In genomic region chr20:3408251-3408637, GRCh38 we compare ENCODE assay signal across 8 cellular contexts. TPM values are rescaled to one million over a fixed set of nuclear protein-coding genes. Genes with fewer than 3 reads are reported as not detected.
A peak's percentile ranks its signal among the peaks of the same experiment; 100 is the strongest.
DNase-seq lines count a peak whose midpoint lies in the region; ATAC-seq, FAIRE-seq and TF ChIP-seq lines count a peak whose summit lies in the region.

No MANE protein-coding gene starts in this region.

- TF ChIP-seq EP300 in HepG2 (IDR thresholded peaks at IDR 0.05; ENCODE audit: low read depth in 2 of 2, low read length in 2 of 2) (no peak), HepG2 (CRISPR knock-in tag; IDR thresholded peaks at IDR 0.05; ENCODE audit: borderline replicate concordance) (no peak)

- no TSS peak for BruUV-seq in HepG2 (replicated peaks; lab: Mats Ljungman, UMichigan)

- H3K36me3 Mint-ChIP-seq in activated CD4-positive, alpha-beta T cell treated with anti-CD3 and anti-CD28 coated beads for 36 hours (ENCODE audit: low read depth) = no peaks in the 10 kb centered on the region

- CTCF ChIA-PET in activated CD4-positive, alpha-beta T cell treated with anti-CD3 and anti-CD28 coated beads for 36 hours (lab: Charles Lee) = interaction anchor here (1.2 to 2.0 kb wide), 2 partner anchors 12 to 60 kb away, joined by 4 to 8 read pairs; no protein-coding TSS in a partner anchor
- CTCF ChIA-PET in HepG2 (lab: Yijun Ruan, JAX; ENCODE audit: low intra/inter-chr PET ratio, low total read pairs) = no interaction called here

- peak overlapping the region; percentile 83 for H3K4me3 Mint-ChIP-seq in activated CD4-positive, alpha-beta T cell treated with anti-CD3 and anti-CD28 coated beads for 36 hours

- H3K4me2 ChIP-seq in HepG2 (ENCODE audit: low read depth, low read length) = peak overlapping the region; percentile 98

- TF ChIP-seq CTCF in HepG2 (CRISPR knock-in tag; IDR thresholded peaks at IDR 0.05) (no peak), thoracic aorta (IDR thresholded peaks at IDR 0.05) (no peak)

- peak overlapping the region; percentile 87 for H3K27ac ChIP-seq in angular gyrus (ENCODE audit: low read depth, low read length)
- H3K27ac ChIP-seq in HepG2 (ENCODE audit: extremely low read length, insufficient read depth, low read length) = peak overlapping the region; percentile 67
- H3K27ac ChIP-seq in thoracic aorta = peak overlapping the region; percentile 83 to 87

- no peak for DNase-seq in activated CD4-positive, alpha-beta T cell treated with anti-CD3 and anti-CD28 coated beads for 36 hours
- DNase-seq in activated CD4-positive, alpha-beta T cell treated with anti-CD3 and anti-CD28 coated beads for 48 hours = no peak
- DNase-seq in HepG2 (ENCODE audit: low spot score) (no peak), thoracic aorta (ENCODE audit: low spot score) (no peak), HT-29 (ENCODE audit: low spot score) (no peak), globus pallidus (ENCODE audit: low spot score) (no peak)

- peaks cover 3% of the 10 kb centered on the region for H3K27me3 Mint-ChIP-seq in activated CD4-positive, alpha-beta T cell treated with anti-CD3 and anti-CD28 coated beads for 36 hours

- POLR2A ChIA-PET in activated CD4-positive, alpha-beta T cell treated with anti-CD3 and anti-CD28 coated beads for 36 hours (lab: Charles Lee) = interaction anchor here (1.2 kb wide), 1 partner anchor 359 kb away, joined by 6 read pairs; the partner anchor contains the start of gene ADISSP
- POLR2A ChIA-PET in HepG2 (lab: Yijun Ruan, JAX) = interaction anchor here (0.9 to 3.6 kb wide), 13 partner anchors 9 to 410 kb away, joined by 3 to 34 read pairs (median 3); partner anchors contain the start of genes ATRN and SPEF1

- peaks cover 48% of the 10 kb centered on the region for H3K4me1 ChIP-seq in HepG2 (ENCODE audit: insufficient read depth, low read length)
- H3K4me1 ChIP-seq in thoracic aorta (ENCODE audit: control insufficient read depth in 1 of 2, low read depth in 2 of 2) = peaks cover 3 to 18% of the 10 kb centered on the region in 2 donors

- FAIRE-seq in HepG2 (lab: Jason Lieb, UNC) = no peak

- 3% methylated on average over 7 of the region's 7 CpGs for WGBS in HepG2 (ENCODE audit: low lambda C conversion rate)

- no peak for ATAC-seq in activated CD4-positive, alpha-beta T cell treated with anti-CD3 and anti-CD28 coated beads for 36 hours
- ATAC-seq in HepG2 (no peak), thoracic aorta (ENCODE audit: insufficient number of reproducible peaks, low FRiP score, low read depth) (no peak), HG03469 (IDR thresholded peaks at IDR 0.05; ENCODE audit: unreplicated experiment) (no peak)

- no peaks in the 10 kb centered on the region for H3K36me3 ChIP-seq in HepG2 (replicated peaks in 1 of 2; ENCODE audit: control insufficient read depth in 1 of 2, insufficient read depth in 2 of 2, low read length in 2 of 2)
- no peaks in the 10 kb centered on the region for H3K36me3 ChIP-seq in thoracic aorta

- H3K4me1 Mint-ChIP-seq in activated CD4-positive, alpha-beta T cell treated with anti-CD3 and anti-CD28 coated beads for 36 hours = peaks cover 32% of the 10 kb centered on the region

- peaks cover 36% of the 10 kb centered on the region for H3K79me2 ChIP-seq in HepG2 (ENCODE audit: insufficient read depth, low read length)

- peak overlapping the region; percentile 92 for H2AFZ ChIP-seq in HepG2 (ENCODE audit: low read length)

- peak overlapping the region; percentile 88 for H3K27ac Mint-ChIP-seq in activated CD4-positive, alpha-beta T cell treated with anti-CD3 and anti-CD28 coated beads for 36 hours

- H4K20me1 ChIP-seq in HepG2 (ENCODE audit: insufficient read depth, low read length) = peaks cover 15% of the 10 kb centered on the region

- TF ChIP-seq POLR2A in HepG2 (IDR thresholded peaks at IDR 0.05; ENCODE audit: insufficient read depth in 1 of 2, low read depth in 2 of 2, low read length in 2 of 2) = no peak

- intact Hi-C loops in activated CD4-positive, alpha-beta T cell treated with anti-CD3 and anti-CD28 coated beads for 36 hours (cut with DNase I, micrococcal nuclease) = loop anchor here (1.0 to 10.0 kb wide), 11 partner anchors 12 to 1943 kb away; partner anchors contain the start of genes ATRN (in 1 of the 2), DDRGK1 (in 1 of the 2), FASTKD5 (in 1 of the 2) and LZTS3 (in 1 of the 2)
- intact Hi-C loops in HepG2 (cut with micrococcal nuclease; ENCODE audit: unreplicated experiment) = loop anchor here (2.0 to 10.0 kb wide), 2 partner anchors 63 to 137 kb away; partner anchors contain the start of gene ATRN

- peak overlapping the region; percentile 68 to 90 (median 76) for H3K4me3 ChIP-seq in HepG2 (replicated peaks in 1 of 3; ENCODE audit: insufficient read depth in 1 of 3, low read depth in 2 of 3, low read length in 3 of 3)
- peak overlapping the region; percentile 87 for H3K4me3 ChIP-seq in thoracic aorta

- H3K9me3 ChIP-seq in HepG2 (ENCODE audit: low read length) = no peaks in the 10 kb centered on the region
- no peaks in the 10 kb centered on the region for H3K9me3 ChIP-seq in thoracic aorta

- no peaks in the 10 kb centered on the region for H3K9me3 Mint-ChIP-seq in activated CD4-positive, alpha-beta T cell treated with anti-CD3 and anti-CD28 coated beads for 36 hours (ENCODE audit: low read depth)

- in situ Hi-C loops in HepG2 (cut with HindIII; ENCODE audit: extremely low pct_ligation_motif_present, low pct_unique_long_range_greater_than_20kb) = no loop called here

- H3K27me3 ChIP-seq in HepG2 (ENCODE audit: control insufficient read depth in 1 of 2, insufficient read depth in 2 of 2, low read length in 2 of 2) = peaks cover 0 to 5% of the 10 kb centered on the region in 2 experiments; a peak in 1 of 5 replicates
- H3K27me3 ChIP-seq in thoracic aorta (replicated peaks; ENCODE audit: insufficient read depth) = no peaks in the 10 kb centered on the region

- H3K9ac ChIP-seq in HepG2 (ENCODE audit: insufficient read depth, low read depth, low read length) = peak overlapping the region; percentile 72

- peak; percentile 7; the same call in 1 of the 2 replicates for TF ChIP-seq RAD21 in HepG2 (CRISPR knock-in tag; IDR thresholded peaks at IDR 0.05)

TF ChIP-seq in HepG2, 621 proteins besides CTCF, POLR2A, EP300 and RAD21 (continues in another document):
- TF ChIP-seq PAF1 (CRISPR knock-in tag; IDR thresholded peaks at IDR 0.05) (no peak), NBN (conservative IDR thresholded peaks at IDR 0.05) (no peak)
- TF ChIP-seq, protein P1, sequence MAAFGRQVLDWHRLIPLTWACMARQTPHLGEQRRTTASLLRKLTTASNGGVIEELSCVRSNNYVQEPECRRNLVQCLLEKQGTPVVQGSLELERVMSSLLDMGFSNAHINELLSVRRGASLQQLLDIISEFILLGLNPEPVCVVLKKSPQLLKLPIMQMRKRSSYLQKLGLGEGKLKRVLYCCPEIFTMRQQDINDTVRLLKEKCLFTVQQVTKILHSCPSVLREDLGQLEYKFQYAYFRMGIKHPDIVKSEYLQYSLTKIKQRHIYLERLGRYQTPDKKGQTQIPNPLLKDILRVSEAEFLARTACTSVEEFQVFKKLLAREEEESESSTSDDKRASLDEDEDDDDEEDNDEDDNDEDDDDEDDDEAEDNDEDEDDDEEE (CRISPR knock-in tag; IDR thresholded peaks at IDR 0.05) = no peak

RNA-seq across cellular contexts. Expression of gene DNAAF9, which starts 0.8 kb away (rescaled TPM):
- 1 to 10 TPM; 1.3 to 1.8 TPM for total RNA-seq in activated CD4-positive, alpha-beta T cell treated with anti-CD3 and anti-CD28 coated beads for 36 hours
- total RNA-seq in HepG2 (2016; rRNA removed; fragmentation: Illumina TruSeq; extraction: Trizol) (10.5 and 11.7 TPM in 2 replicates), thoracic aorta (10 to 100 TPM; 24.5 to 27.7 TPM)
- 3.4 and 3.7 TPM in 2 replicates for total RNA-seq in HepG2 (2016; cell fraction: cytosol; rRNA removed; fragmentation: Illumina TruSeq; extraction: Trizol; ENCODE audit: low read depth)
- 9.8 and 10.6 TPM in 2 replicates for total RNA-seq in HepG2 (2016; cell fraction: insoluble cytoplasmic fraction; rRNA removed; fragmentation: Illumina TruSeq; extraction: Trizol)
- total RNA-seq in HepG2 (2016; cell fraction: membrane; rRNA removed; fragmentation: Illumina TruSeq; extraction: Trizol) = 4.5 and 5.3 TPM in 2 replicates
- total RNA-seq in HepG2 (2016; cell fraction: nucleus; rRNA removed; fragmentation: Illumina TruSeq; extraction: Trizol) = 14.3 and 16.7 TPM in 2 replicates
- 14.9 and 16.6 TPM in 2 replicates for polyA plus RNA-seq in HepG2 (2011; rRNA removed)
- polyA plus RNA-seq in HepG2 (2011; cell fraction: cytosol; rRNA removed) = 8.5 and 11.1 TPM in 2 replicates
- 31.2 and 31.3 TPM in 2 replicates for polyA plus RNA-seq in HepG2 (2011; cell fraction: nucleus; rRNA removed)
- polyA plus RNA-seq in HepG2 (2012) = 12.6 and 13.0 TPM in 2 replicates
- 0.98 and 1.1 TPM in 2 replicates for polyA plus RNA-seq in HepG2 (2016; cell fraction: cytosol; fragmentation: Illumina TruSeq; extraction: Trizol; ENCODE audit: low read depth)
- polyA plus RNA-seq in HepG2 (2016; cell fraction: insoluble cytoplasmic fraction; fragmentation: Illumina TruSeq; extraction: Trizol; ENCODE audit: low read depth) = 6.4 and 6.6 TPM in 2 replicates
- polyA plus RNA-seq in HepG2 (2016; cell fraction: membrane; fragmentation: Illumina TruSeq; extraction: Trizol; ENCODE audit: low read depth) = 1.7 and 1.8 TPM in 2 replicates
- polyA plus RNA-seq in HepG2 (2016; cell fraction: nucleus; fragmentation: Illumina TruSeq; extraction: Trizol; ENCODE audit: insufficient read depth, low read depth) = 20.6 and 23.6 TPM in 2 replicates
- 0.02 and 24.0 TPM in 2 replicates for polyA minus RNA-seq in HepG2 (2011; rRNA and poly(A)+ RNA removed; ENCODE audit: low replicate concordance)
- 11.3 and 14.0 TPM in 2 replicates for polyA minus RNA-seq in HepG2 (2011; cell fraction: cytosol; rRNA and poly(A)+ RNA removed)
- 30.6 and 35.8 TPM in 2 replicates for polyA minus RNA-seq in HepG2 (2011; cell fraction: nucleus; rRNA and poly(A)+ RNA removed)
- total RNA-seq in HT-29 (2014; rRNA removed; shearing (Covaris generic)) = not detected in 2 replicates
